ENCODE assay signal across 3 cellular contexts in genomic region chr13:44086389-44086788, GRCh38.
"Had no signal": no experiment of that assay in that cellular context is flagged by ENCODE, and none has a peak within 500 bp of the region (broad histone marks: within the 10 kb centered on the region; RNA-seq: fewer than 3 reads in every experiment).

No MANE protein-coding gene starts in this region.

- DNase-seq: GDM1, GF-D8 had no signal

- H3K4me3 ChIP-seq: GM12878 had no signal

- ATAC-seq: GM12878 had no signal
